1 cellular context compared by ENCODE assay signal in the genomic region with DNA sequence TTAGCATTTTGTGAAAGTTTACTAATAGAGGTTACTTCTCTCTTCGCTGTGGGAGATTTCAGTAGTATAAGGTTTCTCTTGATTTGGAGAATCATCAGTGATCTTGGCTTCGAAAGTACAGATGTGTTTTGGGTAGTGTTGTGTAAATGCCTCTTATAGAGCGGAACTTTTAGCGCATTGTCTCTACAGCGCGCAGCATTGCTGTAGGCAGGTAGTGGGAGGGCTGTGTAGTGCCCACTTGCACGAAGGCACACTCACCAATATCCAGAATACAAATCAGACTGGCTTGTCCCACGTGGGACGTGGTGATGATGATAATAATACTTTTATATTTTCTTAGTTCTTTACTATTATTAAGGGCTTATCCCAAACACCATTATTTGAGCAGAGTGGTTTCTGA.
TF ChIP-seq lines count a peak whose summit lies in the region.

No MANE protein-coding gene starts in this region.

TF ChIP-seq in GM12878, 131 proteins besides CTCF, POLR2A, EP300 and RAD21 (continued from another document):
- TF ChIP-seq WRNIP1 (IDR thresholded peaks at IDR 0.05; ENCODE audit: borderline replicate concordance, low read depth, low read length) = no peak
